In genomic region chr20:45308078-45308778, GRCh38 we compare ENCODE assay signal across 1 cellular context.
TF ChIP-seq lines count a peak whose summit lies in the region.

Gene MATN4 (minus strand): TSS chr20:45308299. CDS start chr20:45305582, 2,717 bp downstream.

TF ChIP-seq in HepG2, 621 proteins besides CTCF, POLR2A, EP300 and RAD21:
- 0 out of 2 replicates have a peak, but pooled peaks have one; percentile 60 for TF ChIP-seq HNRNPL (IDR thresholded peaks at IDR 0.05; ENCODE audit: low read depth, low read length)
- TF ChIP-seq ZNF768 (CRISPR knock-in tag; IDR thresholded peaks at IDR 0.05): peak; percentile 72; the same call in 1 of the 2 replicates
- TF ChIP-seq HNRNPLL (IDR thresholded peaks at IDR 0.05; ENCODE audit: low read depth, low read length, poor library complexity, severe bottlenecking): peak; percentile 31
- TF ChIP-seq IRX3 (CRISPR knock-in tag; IDR thresholded peaks at IDR 0.05; ENCODE audit: borderline replicate concordance, low read depth): no peak
- no peak for TF ChIP-seq TOPORS (CRISPR knock-in tag; IDR thresholded peaks at IDR 0.05)
- 0 out of 2 replicates have a peak, but pooled peaks have one; percentile 17 for TF ChIP-seq ZNF891 (CRISPR knock-in tag; IDR thresholded peaks at IDR 0.05)
